ENCODE assay signal across 8 cellular contexts in genomic region chr4:62709618-62710252, GRCh38.
DNase-seq lines count a peak whose midpoint lies in the region; ATAC-seq and TF ChIP-seq lines count a peak whose summit lies in the region.

No MANE protein-coding gene starts in this region.

- peak; percentile 2 for DNase-seq in GDM1 (lab: John Stamatoyannopoulos, UW)
- peak; percentile 13 for DNase-seq in SIG-M5 (lab: John Stamatoyannopoulos, UW)
- peak; percentile 1 for DNase-seq in fibroblast of villous mesenchyme (ENCODE audit: low read depth)
- DNase-seq in sciatic nerve (ENCODE audit: low spot score), result no peak
- no peak for DNase-seq in activated CD4-positive, alpha-beta T cell treated with anti-CD3 and anti-CD28 coated beads for 36 hours
- DNase-seq in effector memory CD8-positive, alpha-beta T cell, result no peak
- no peak for DNase-seq in activated naive CD4-positive, alpha-beta T cell treated with Interleukin-2 at 50 U/mL for 16 hours

- POLR2A ChIA-PET in activated CD4-positive, alpha-beta T cell treated with anti-CD3 and anti-CD28 coated beads for 36 hours (lab: Charles Lee), result no interaction called here

- no peaks in the 10 kb centered on the region for H3K36me3 ChIP-seq in KMS-11 (ENCODE audit: insufficient read depth)

- H3K36me3 Mint-ChIP-seq in activated CD4-positive, alpha-beta T cell treated with anti-CD3 and anti-CD28 coated beads for 36 hours (ENCODE audit: low read depth), result no peaks in the 10 kb centered on the region
- H3K36me3 Mint-ChIP-seq in effector memory CD8-positive, alpha-beta T cell (ENCODE audit: insufficient read depth), result no peaks in the 10 kb centered on the region

- H3K9me3 Mint-ChIP-seq in activated CD4-positive, alpha-beta T cell treated with anti-CD3 and anti-CD28 coated beads for 36 hours (ENCODE audit: low read depth), result peaks cover 5% of the 10 kb centered on the region
- peaks cover 6 to 10% of the 10 kb centered on the region in 2 donors for H3K9me3 Mint-ChIP-seq in effector memory CD8-positive, alpha-beta T cell

- 0 out of 2 replicates have a peak overlapping the region, but pooled peaks have one; percentile 21 for H3K4me2 ChIP-seq in KMS-11

- peak; percentile 46 for ATAC-seq in sciatic nerve
- no peak for ATAC-seq in activated CD4-positive, alpha-beta T cell treated with anti-CD3 and anti-CD28 coated beads for 36 hours
- no peak for ATAC-seq in effector memory CD8-positive, alpha-beta T cell (replicated peaks)

- no peaks in the 10 kb centered on the region for H3K4me1 ChIP-seq in KMS-11 (ENCODE audit: low read depth, poor library complexity, severe bottlenecking)

- no peak overlapping the region for H3K27ac ChIP-seq in KMS-11

- H4K20me1 ChIP-seq in KMS-11 (ENCODE audit: insufficient read depth), result no peaks in the 10 kb centered on the region

- H3K27ac Mint-ChIP-seq in activated CD4-positive, alpha-beta T cell treated with anti-CD3 and anti-CD28 coated beads for 36 hours, result no peak overlapping the region
- H3K27ac Mint-ChIP-seq in effector memory CD8-positive, alpha-beta T cell, result no peak overlapping the region

- H3K4me1 Mint-ChIP-seq in activated CD4-positive, alpha-beta T cell treated with anti-CD3 and anti-CD28 coated beads for 36 hours, result no peaks in the 10 kb centered on the region
- H3K4me1 Mint-ChIP-seq in effector memory CD8-positive, alpha-beta T cell (ENCODE audit: low read depth in 2 of 2), result no peaks in the 10 kb centered on the region

- H3K9ac ChIP-seq in KMS-11, result no peak overlapping the region

- H3K79me2 ChIP-seq in KMS-11 (ENCODE audit: insufficient read depth, low read depth), result no peaks in the 10 kb centered on the region

- intact Hi-C loops in sciatic nerve (cut with DNase I), result no loop called here
- intact Hi-C loops in activated CD4-positive, alpha-beta T cell treated with anti-CD3 and anti-CD28 coated beads for 36 hours (cut with DNase I, micrococcal nuclease), result no loop called here

- no peak overlapping the region for H3K4me3 ChIP-seq in KMS-11 (IDR thresholded peaks at IDR 0.05; ENCODE audit: insufficient read depth, low read depth, low read length)
- no peak overlapping the region for H3K4me3 ChIP-seq in fibroblast of villous mesenchyme (ENCODE audit: low read depth, low read length)

- TF ChIP-seq CTCF in KMS-11 (conservative IDR thresholded peaks at IDR 0.05; ENCODE audit: low read depth, low read length) (peak; percentile 83), fibroblast of villous mesenchyme (IDR thresholded peaks at IDR 0.05; ENCODE audit: insufficient read depth, low read depth, low read length) (peak; percentile 17)

- no peaks in the 10 kb centered on the region for H3K27me3 Mint-ChIP-seq in activated CD4-positive, alpha-beta T cell treated with anti-CD3 and anti-CD28 coated beads for 36 hours
- no peaks in the 10 kb centered on the region for H3K27me3 Mint-ChIP-seq in effector memory CD8-positive, alpha-beta T cell

- peak overlapping the region; percentile 55; the same call in 1 of the 2 replicates for H2AFZ ChIP-seq in KMS-11 (ENCODE audit: low read depth)

- no peaks in the 10 kb centered on the region for H3K27me3 ChIP-seq in KMS-11 (ENCODE audit: insufficient read depth, low read depth)

- no peak overlapping the region for H3K4me3 Mint-ChIP-seq in activated CD4-positive, alpha-beta T cell treated with anti-CD3 and anti-CD28 coated beads for 36 hours
- no peak overlapping the region for H3K4me3 Mint-ChIP-seq in effector memory CD8-positive, alpha-beta T cell

- CTCF ChIA-PET in activated CD4-positive, alpha-beta T cell treated with anti-CD3 and anti-CD28 coated beads for 36 hours (lab: Charles Lee), result no interaction called here

Comparison
In these comparisons a context has a peak if more than half of its experiments do, and no peak if none do; other contexts are left out.
1. DNase-seq: peak in GDM1 (single experiment), SIG-M5 (single experiment) and fibroblast of villous mesenchyme (single experiment); none in sciatic nerve (single experiment), activated CD4-positive, alpha-beta T cell treated with anti-CD3 and anti-CD28 coated beads for 36 hours (single experiment), effector memory CD8-positive, alpha-beta T cell (0 of 3) and activated naive CD4-positive, alpha-beta T cell treated with Interleukin-2 at 50 U/mL for 16 hours (single experiment).